21 cellular contexts compared by ENCODE assay signal in genomic region chr19:4443188-4443587, GRCh38. TPM values are rescaled to one million over a fixed set of nuclear protein-coding genes. Genes with fewer than 3 reads are reported as not detected.
DNase-seq lines count a peak whose midpoint lies in the region; ATAC-seq, FAIRE-seq and TF ChIP-seq lines count a peak whose summit lies in the region.
"Had no signal": no experiment of that assay in that cellular context is flagged by ENCODE, and none has a peak within 500 bp of the region (broad histone marks: within the 10 kb centered on the region; RNA-seq: fewer than 3 reads in every experiment).

No MANE protein-coding gene starts in this region.

- peak overlapping the region; percentile 6 for H3K27ac Mint-ChIP-seq in chondrocyte (ENCODE audit: unreplicated experiment)
- no peak overlapping the region for H3K27ac Mint-ChIP-seq in neural progenitor cell
- H3K27ac Mint-ChIP-seq: CD4-positive, CD25-positive, alpha-beta regulatory T cell had no signal

- no peak overlapping the region for H3K4me3 ChIP-seq in HepG2 (replicated peaks in 1 of 3; ENCODE audit: insufficient read depth in 1 of 3, low read depth in 2 of 3, low read length in 3 of 3)
- no peak overlapping the region for H3K4me3 ChIP-seq in right lobe of liver
- H3K4me3 ChIP-seq in neural progenitor cell: no peak overlapping the region
- H3K4me3 ChIP-seq in effector memory CD4-positive, alpha-beta T cell (ENCODE audit: insufficient read depth, low read depth, low read length, poor library complexity, severe bottlenecking): no peak overlapping the region
- H3K4me3 ChIP-seq: PC-9 had no signal

- H3K27ac ChIP-seq in HepG2 (ENCODE audit: extremely low read length, insufficient read depth, low read length) (no peak overlapping the region), right lobe of liver (no peak overlapping the region), neural progenitor cell (peak overlapping the region; percentile 46)
- H3K27ac ChIP-seq in effector memory CD4-positive, alpha-beta T cell (ENCODE audit: insufficient read depth, low read length, poor library complexity, severe bottlenecking): no peak overlapping the region
- H3K27ac ChIP-seq: PC-9 had no signal

- POLR2A ChIA-PET in HepG2 (lab: Yijun Ruan, JAX): interaction anchor here (0.8 kb wide), 1 partner anchor 27 kb away, joined by 3 read pairs; no protein-coding TSS in a partner anchor

- ATAC-seq in HepG2 (no peak), right lobe of liver (no peak), HG02678 (IDR thresholded peaks at IDR 0.05; ENCODE audit: unreplicated experiment) (no peak)

- TF ChIP-seq EP300 in HepG2 (IDR thresholded peaks at IDR 0.05; ENCODE audit: low read depth in 2 of 2, low read length in 2 of 2) (no peak), HepG2 (CRISPR knock-in tag; IDR thresholded peaks at IDR 0.05; ENCODE audit: borderline replicate concordance) (no peak)

- no peaks in the 10 kb centered on the region for H3K9me3 Mint-ChIP-seq in chondrocyte (ENCODE audit: low read depth)
- no peaks in the 10 kb centered on the region for H3K9me3 Mint-ChIP-seq in neural progenitor cell
- H3K9me3 Mint-ChIP-seq: CD4-positive, CD25-positive, alpha-beta regulatory T cell had no signal

- no peak for FAIRE-seq in HepG2 (lab: Jason Lieb, UNC)
- FAIRE-seq: GM19239 had no signal

- TF ChIP-seq RAD21 in HepG2 (CRISPR knock-in tag; IDR thresholded peaks at IDR 0.05): no peak

- DNase-seq in HepG2 (ENCODE audit: low spot score) (no peak), right lobe of liver (no peak), chondrocyte (ENCODE audit: low spot score) (no peak), neural progenitor cell (ENCODE audit: low spot score) (no peak), DMS 273 treated with DMSO at 0.1 percent for 48 hours (lab: John Stamatoyannopoulos, UW) (no peak)
- no peak for DNase-seq in effector memory CD4-positive, alpha-beta T cell
- no peak for DNase-seq in stimulated activated naive CD4-positive, alpha-beta T cell treated with Interleukin-2 at 50 U/mL for 16 hours (lab: John Stamatoyannopoulos, UW)
- DNase-seq: 8988T; BE2C; Caco-2; CD4-positive, CD25-positive, alpha-beta regulatory T cell; DMS153; GDM1; GOT3; NCI-H1436; NCI-H1930; NCI-H226; NCI-H524 treated with DMSO at 0.1 percent for 48 hours; PC-9 had no signal

- H3F3A ChIP-seq in neural progenitor cell (ENCODE audit: low read depth): no peaks in the 10 kb centered on the region

- intact Hi-C loops in HepG2 (cut with micrococcal nuclease; ENCODE audit: unreplicated experiment): no loop called here
- intact Hi-C loops in right lobe of liver (cut with DNase I): no loop called here

- H3K4me1 Mint-ChIP-seq in chondrocyte (ENCODE audit: low read depth): no peaks in the 10 kb centered on the region
- peaks cover 2% of the 10 kb centered on the region for H3K4me1 Mint-ChIP-seq in neural progenitor cell

- 88% methylated on average over 4 of the region's 15 CpGs for WGBS in HepG2 (ENCODE audit: low lambda C conversion rate)
- WGBS in right lobe of liver (ENCODE audit: insufficient coverage, low coverage, low lambda C conversion rate, missing lambda C conversion rate): 88% methylated on average over 9 of the region's 15 CpGs

- H4K20me1 ChIP-seq in HepG2 (ENCODE audit: insufficient read depth, low read length) (no peaks in the 10 kb centered on the region), neural progenitor cell (ENCODE audit: low read depth) (peaks cover 27% of the 10 kb centered on the region)

- H3K36me3 ChIP-seq in HepG2 (replicated peaks in 1 of 2; ENCODE audit: control insufficient read depth in 1 of 2, insufficient read depth in 2 of 2, low read length in 2 of 2) (peaks cover 15 to 45% of the 10 kb centered on the region in 2 experiments; a peak in 4 of 5 replicates), right lobe of liver (peaks cover 9 to 37% (median 26%) of the 10 kb centered on the region in 4 donors), neural progenitor cell (no peaks in the 10 kb centered on the region)
- H3K36me3 ChIP-seq in effector memory CD4-positive, alpha-beta T cell (ENCODE audit: control insufficient read depth, insufficient read depth, low read length): peaks cover 35% of the 10 kb centered on the region

- in situ Hi-C loops in HepG2 (cut with HindIII; ENCODE audit: extremely low pct_ligation_motif_present, low pct_unique_long_range_greater_than_20kb): no loop called here

- H3K9ac ChIP-seq in HepG2 (ENCODE audit: insufficient read depth, low read depth, low read length) (no peak overlapping the region), neural progenitor cell (no peak overlapping the region)

- TF ChIP-seq CTCF in HepG2 (CRISPR knock-in tag; IDR thresholded peaks at IDR 0.05): no peak
- TF ChIP-seq CTCF in right lobe of liver (IDR thresholded peaks at IDR 0.05): no peak
- TF ChIP-seq CTCF in chondrocyte (IDR thresholded peaks at IDR 0.05): no peak
- TF ChIP-seq CTCF in neural progenitor cell (IDR thresholded peaks at IDR 0.05): no peak

- no peaks in the 10 kb centered on the region for H3K4me1 ChIP-seq in HepG2 (ENCODE audit: insufficient read depth, low read length)
- peaks cover 0 to under 1% (median 0%) of the 10 kb centered on the region in 4 donors for H3K4me1 ChIP-seq in right lobe of liver
- H3K4me1 ChIP-seq in neural progenitor cell: no peaks in the 10 kb centered on the region
- H3K4me1 ChIP-seq in effector memory CD4-positive, alpha-beta T cell (ENCODE audit: control insufficient read depth, insufficient read depth, low read length, poor library complexity, severe bottlenecking): no peaks in the 10 kb centered on the region
- H3K4me1 ChIP-seq: BE2C, Caco-2 had no signal

- H3K79me2 ChIP-seq in HepG2 (ENCODE audit: insufficient read depth, low read length) (no peaks in the 10 kb centered on the region), neural progenitor cell (ENCODE audit: low read depth) (peaks cover under 1% of the 10 kb centered on the region)

- H3K36me3 Mint-ChIP-seq in chondrocyte (ENCODE audit: low read depth): peaks cover 5% of the 10 kb centered on the region
- peaks cover 9% of the 10 kb centered on the region for H3K36me3 Mint-ChIP-seq in neural progenitor cell

- H3K9me3 ChIP-seq in HepG2 (ENCODE audit: low read length) (no peaks in the 10 kb centered on the region), right lobe of liver (no peaks in the 10 kb centered on the region), neural progenitor cell (ENCODE audit: low read depth) (no peaks in the 10 kb centered on the region)
- no peaks in the 10 kb centered on the region for H3K9me3 ChIP-seq in effector memory CD4-positive, alpha-beta T cell (ENCODE audit: control insufficient read depth, low read length)
- H3K9me3 ChIP-seq: BE2C, Caco-2 had no signal

- CTCF ChIA-PET in HepG2 (lab: Yijun Ruan, JAX; ENCODE audit: low intra/inter-chr PET ratio, low total read pairs): no interaction called here

- H3K27me3 Mint-ChIP-seq in chondrocyte (ENCODE audit: low read depth) (no peaks in the 10 kb centered on the region), neural progenitor cell (ENCODE audit: insufficient read depth, low read depth) (peaks cover 7% of the 10 kb centered on the region)
- H3K27me3 Mint-ChIP-seq: CD4-positive, CD25-positive, alpha-beta regulatory T cell had no signal

- no peak overlapping the region for H3K4me3 Mint-ChIP-seq in chondrocyte (ENCODE audit: unreplicated experiment)
- H3K4me3 Mint-ChIP-seq in neural progenitor cell: no peak overlapping the region
- H3K4me3 Mint-ChIP-seq: CD4-positive, CD25-positive, alpha-beta regulatory T cell had no signal

- TF ChIP-seq POLR2A in HepG2 (IDR thresholded peaks at IDR 0.05; ENCODE audit: insufficient read depth in 1 of 2, low read depth in 2 of 2, low read length in 2 of 2): no peak
- no peak for TF ChIP-seq POLR2A in right lobe of liver (IDR thresholded peaks at IDR 0.05)

- no peak overlapping the region for H3K4me2 ChIP-seq in HepG2 (ENCODE audit: low read depth, low read length)
- H3K4me2 ChIP-seq in neural progenitor cell: no peak overlapping the region
- H3K4me2 ChIP-seq: PC-9 had no signal

- H3K27me3 ChIP-seq in HepG2 (ENCODE audit: control insufficient read depth in 1 of 2, insufficient read depth in 2 of 2, low read length in 2 of 2): no peaks in the 10 kb centered on the region
- no peaks in the 10 kb centered on the region for H3K27me3 ChIP-seq in right lobe of liver
- H3K27me3 ChIP-seq in neural progenitor cell: no peaks in the 10 kb centered on the region
- H3K27me3 ChIP-seq in effector memory CD4-positive, alpha-beta T cell (replicated peaks; ENCODE audit: control insufficient read depth, insufficient read depth, low read length, poor library complexity, severe bottlenecking): no peaks in the 10 kb centered on the region
- H3K27me3 ChIP-seq: BE2C had no signal

- H2AFZ ChIP-seq in HepG2 (ENCODE audit: low read length) (no peak overlapping the region), neural progenitor cell (replicated peaks) (no peak overlapping the region)
- H2AFZ ChIP-seq: PC-9 had no signal

- BruUV-seq in HepG2 (replicated peaks; lab: Mats Ljungman, UMichigan): TSS peak; percentile 39

RNA-seq across cellular contexts. Expression of gene UBXN6, which starts 14.4 kb away (rescaled TPM):
- total RNA-seq in HepG2 (2016; rRNA removed; fragmentation: Illumina TruSeq; extraction: Trizol) (33.6 and 35.5 TPM in 2 replicates), right lobe of liver (10 to 100 TPM; 47.2 to 79.1 (median 58.8) TPM), chondrocyte (83.7 to 90.2 TPM (median 86.9 TPM) in 3 replicates), neural progenitor cell (ENCODE audit: low replicate concordance) (24.9 and 42.7 TPM in 2 replicates)
- total RNA-seq in HepG2 (2016; cell fraction: cytosol; rRNA removed; fragmentation: Illumina TruSeq; extraction: Trizol; ENCODE audit: low read depth): 82.0 and 89.5 TPM in 2 replicates
- total RNA-seq in HepG2 (2016; cell fraction: insoluble cytoplasmic fraction; rRNA removed; fragmentation: Illumina TruSeq; extraction: Trizol): 26.5 and 40.3 TPM in 2 replicates
- total RNA-seq in HepG2 (2016; cell fraction: membrane; rRNA removed; fragmentation: Illumina TruSeq; extraction: Trizol): 92.4 and 97.7 TPM in 2 replicates
- total RNA-seq in HepG2 (2016; cell fraction: nucleus; rRNA removed; fragmentation: Illumina TruSeq; extraction: Trizol): 14.4 and 21.6 TPM in 2 replicates
- 34.9 and 44.2 TPM in 2 replicates for polyA plus RNA-seq in HepG2 (2011; rRNA removed)
- polyA plus RNA-seq in HepG2 (2011; cell fraction: cytosol; rRNA removed): 33.0 and 55.5 TPM in 2 replicates
- 41.1 and 57.2 TPM in 2 replicates for polyA plus RNA-seq in HepG2 (2011; cell fraction: nucleus; rRNA removed)
- polyA plus RNA-seq in HepG2 (2012): 24.9 and 32.9 TPM in 2 replicates
- polyA plus RNA-seq in HepG2 (2016; cell fraction: cytosol; fragmentation: Illumina TruSeq; extraction: Trizol; ENCODE audit: low read depth): 99.5 and 107 TPM in 2 replicates
- polyA plus RNA-seq in HepG2 (2016; cell fraction: insoluble cytoplasmic fraction; fragmentation: Illumina TruSeq; extraction: Trizol; ENCODE audit: low read depth): 35.2 and 44.8 TPM in 2 replicates
- polyA plus RNA-seq in HepG2 (2016; cell fraction: membrane; fragmentation: Illumina TruSeq; extraction: Trizol; ENCODE audit: low read depth): 107 and 115 TPM in 2 replicates
- 46.4 and 52.3 TPM in 2 replicates for polyA plus RNA-seq in HepG2 (2016; cell fraction: nucleus; fragmentation: Illumina TruSeq; extraction: Trizol; ENCODE audit: insufficient read depth, low read depth)
- polyA minus RNA-seq in HepG2 (2011; rRNA and poly(A)+ RNA removed; ENCODE audit: low replicate concordance): 27.9 and 43.0 TPM in 2 replicates
- 17.5 and 20.2 TPM in 2 replicates for polyA minus RNA-seq in HepG2 (2011; cell fraction: cytosol; rRNA and poly(A)+ RNA removed)
- polyA minus RNA-seq in HepG2 (2011; cell fraction: nucleus; rRNA and poly(A)+ RNA removed): 7.8 and 11.1 TPM in 2 replicates

RNA-seq across cellular contexts. Expression of gene HDGFL2, which starts 28.9 kb away (rescaled TPM):
- total RNA-seq in HepG2 (2016; rRNA removed; fragmentation: Illumina TruSeq; extraction: Trizol): 47.9 and 51.1 TPM in 2 replicates
- 7.5 and 8.8 TPM in 2 replicates for total RNA-seq in HepG2 (2016; cell fraction: cytosol; rRNA removed; fragmentation: Illumina TruSeq; extraction: Trizol; ENCODE audit: low read depth)
- total RNA-seq in HepG2 (2016; cell fraction: insoluble cytoplasmic fraction; rRNA removed; fragmentation: Illumina TruSeq; extraction: Trizol): 38.9 and 55.4 TPM in 2 replicates
- 11.6 and 13.8 TPM in 2 replicates for total RNA-seq in HepG2 (2016; cell fraction: membrane; rRNA removed; fragmentation: Illumina TruSeq; extraction: Trizol)
- total RNA-seq in HepG2 (2016; cell fraction: nucleus; rRNA removed; fragmentation: Illumina TruSeq; extraction: Trizol): 29.4 and 31.2 TPM in 2 replicates
- polyA plus RNA-seq in HepG2 (2011; rRNA removed): 20.0 and 26.0 TPM in 2 replicates
- 11.0 and 22.9 TPM in 2 replicates for polyA plus RNA-seq in HepG2 (2011; cell fraction: cytosol; rRNA removed)
- polyA plus RNA-seq in HepG2 (2011; cell fraction: nucleus; rRNA removed): 50.4 and 56.5 TPM in 2 replicates
- polyA plus RNA-seq in HepG2 (2012): 20.9 and 29.2 TPM in 2 replicates
- polyA plus RNA-seq in HepG2 (2016; cell fraction: cytosol; fragmentation: Illumina TruSeq; extraction: Trizol; ENCODE audit: low read depth): 5.7 and 6.4 TPM in 2 replicates
- polyA plus RNA-seq in HepG2 (2016; cell fraction: insoluble cytoplasmic fraction; fragmentation: Illumina TruSeq; extraction: Trizol; ENCODE audit: low read depth): 59.0 and 65.1 TPM in 2 replicates
- 8.6 and 10.8 TPM in 2 replicates for polyA plus RNA-seq in HepG2 (2016; cell fraction: membrane; fragmentation: Illumina TruSeq; extraction: Trizol; ENCODE audit: low read depth)
- polyA plus RNA-seq in HepG2 (2016; cell fraction: nucleus; fragmentation: Illumina TruSeq; extraction: Trizol; ENCODE audit: insufficient read depth, low read depth): 76.7 and 79.6 TPM in 2 replicates
- polyA minus RNA-seq in HepG2 (2011; rRNA and poly(A)+ RNA removed; ENCODE audit: low replicate concordance): 12.6 and 23.4 TPM in 2 replicates
- 10.2 and 16.9 TPM in 2 replicates for polyA minus RNA-seq in HepG2 (2011; cell fraction: cytosol; rRNA and poly(A)+ RNA removed)
- 12.0 and 12.8 TPM in 2 replicates for polyA minus RNA-seq in HepG2 (2011; cell fraction: nucleus; rRNA and poly(A)+ RNA removed)
- total RNA-seq in right lobe of liver: 10 to 100 TPM in 5 of 6 experiments, 1 to 10 TPM in 1; 8.4 to 16.3 (median 14.0) TPM
- total RNA-seq in chondrocyte: 50.0 to 66.5 TPM (median 51.7 TPM) in 3 replicates
- 36.0 and 166 TPM in 2 replicates for total RNA-seq in neural progenitor cell (ENCODE audit: low replicate concordance)

RNA-seq across cellular contexts. Expression of gene CHAF1A, which starts 40.7 kb away (rescaled TPM):
- total RNA-seq in HepG2 (2016; rRNA removed; fragmentation: Illumina TruSeq; extraction: Trizol) (27.3 and 34.8 TPM in 2 replicates), right lobe of liver (1 to 10 TPM; 3.1 to 9.2 (median 3.5) TPM), chondrocyte (6.6 to 20.5 TPM (median 7.1 TPM) in 3 replicates), neural progenitor cell (ENCODE audit: low replicate concordance) (37.5 and 82.1 TPM in 2 replicates)
- 18.8 and 20.2 TPM in 2 replicates for total RNA-seq in HepG2 (2016; cell fraction: cytosol; rRNA removed; fragmentation: Illumina TruSeq; extraction: Trizol; ENCODE audit: low read depth)
- total RNA-seq in HepG2 (2016; cell fraction: insoluble cytoplasmic fraction; rRNA removed; fragmentation: Illumina TruSeq; extraction: Trizol): 19.1 and 34.6 TPM in 2 replicates
- 20.4 and 23.9 TPM in 2 replicates for total RNA-seq in HepG2 (2016; cell fraction: membrane; rRNA removed; fragmentation: Illumina TruSeq; extraction: Trizol)
- 25.6 and 26.6 TPM in 2 replicates for total RNA-seq in HepG2 (2016; cell fraction: nucleus; rRNA removed; fragmentation: Illumina TruSeq; extraction: Trizol)
- polyA plus RNA-seq in HepG2 (2011; rRNA removed): 11.0 and 13.1 TPM in 2 replicates
- 5.7 and 16.6 TPM in 2 replicates for polyA plus RNA-seq in HepG2 (2011; cell fraction: cytosol; rRNA removed)
- 41.7 and 67.3 TPM in 2 replicates for polyA plus RNA-seq in HepG2 (2011; cell fraction: nucleus; rRNA removed)
- 6.8 and 11.8 TPM in 2 replicates for polyA plus RNA-seq in HepG2 (2012)
- 4.9 and 5.2 TPM in 2 replicates for polyA plus RNA-seq in HepG2 (2016; cell fraction: cytosol; fragmentation: Illumina TruSeq; extraction: Trizol; ENCODE audit: low read depth)
- 23.0 and 29.8 TPM in 2 replicates for polyA plus RNA-seq in HepG2 (2016; cell fraction: insoluble cytoplasmic fraction; fragmentation: Illumina TruSeq; extraction: Trizol; ENCODE audit: low read depth)
- polyA plus RNA-seq in HepG2 (2016; cell fraction: membrane; fragmentation: Illumina TruSeq; extraction: Trizol; ENCODE audit: low read depth): 9.0 and 10.1 TPM in 2 replicates
- polyA plus RNA-seq in HepG2 (2016; cell fraction: nucleus; fragmentation: Illumina TruSeq; extraction: Trizol; ENCODE audit: insufficient read depth, low read depth): 57.2 and 60.7 TPM in 2 replicates
- polyA minus RNA-seq in HepG2 (2011; rRNA and poly(A)+ RNA removed; ENCODE audit: low replicate concordance): 26.8 and 48.0 TPM in 2 replicates
- 7.6 and 9.2 TPM in 2 replicates for polyA minus RNA-seq in HepG2 (2011; cell fraction: cytosol; rRNA and poly(A)+ RNA removed)
- 13.2 and 17.5 TPM in 2 replicates for polyA minus RNA-seq in HepG2 (2011; cell fraction: nucleus; rRNA and poly(A)+ RNA removed)

RNA-seq across cellular contexts. Expression of gene SH3GL1, which starts 42.8 kb away (rescaled TPM):
- total RNA-seq in HepG2 (2016; rRNA removed; fragmentation: Illumina TruSeq; extraction: Trizol) (26.7 and 33.0 TPM in 2 replicates), right lobe of liver (10 to 100 TPM; 22.6 to 47.7 (median 25.2) TPM), chondrocyte (96.3 to 103 TPM (median 96.6 TPM) in 3 replicates), neural progenitor cell (ENCODE audit: low replicate concordance) (25.3 and 87.0 TPM in 2 replicates)
- total RNA-seq in HepG2 (2016; cell fraction: cytosol; rRNA removed; fragmentation: Illumina TruSeq; extraction: Trizol; ENCODE audit: low read depth): 13.7 and 15.7 TPM in 2 replicates
- total RNA-seq in HepG2 (2016; cell fraction: insoluble cytoplasmic fraction; rRNA removed; fragmentation: Illumina TruSeq; extraction: Trizol): 24.6 and 34.8 TPM in 2 replicates
- 29.5 and 35.2 TPM in 2 replicates for total RNA-seq in HepG2 (2016; cell fraction: membrane; rRNA removed; fragmentation: Illumina TruSeq; extraction: Trizol)
- 16.4 and 18.3 TPM in 2 replicates for total RNA-seq in HepG2 (2016; cell fraction: nucleus; rRNA removed; fragmentation: Illumina TruSeq; extraction: Trizol)
- polyA plus RNA-seq in HepG2 (2011; rRNA removed): 45.1 and 52.3 TPM in 2 replicates
- polyA plus RNA-seq in HepG2 (2011; cell fraction: cytosol; rRNA removed): 35.9 and 53.9 TPM in 2 replicates
- polyA plus RNA-seq in HepG2 (2011; cell fraction: nucleus; rRNA removed): 63.6 and 70.8 TPM in 2 replicates
- 50.6 and 52.1 TPM in 2 replicates for polyA plus RNA-seq in HepG2 (2012)
- 29.2 and 32.7 TPM in 2 replicates for polyA plus RNA-seq in HepG2 (2016; cell fraction: cytosol; fragmentation: Illumina TruSeq; extraction: Trizol; ENCODE audit: low read depth)
- 56.5 and 70.3 TPM in 2 replicates for polyA plus RNA-seq in HepG2 (2016; cell fraction: insoluble cytoplasmic fraction; fragmentation: Illumina TruSeq; extraction: Trizol; ENCODE audit: low read depth)
- polyA plus RNA-seq in HepG2 (2016; cell fraction: membrane; fragmentation: Illumina TruSeq; extraction: Trizol; ENCODE audit: low read depth): 57.9 and 61.3 TPM in 2 replicates
- 52.2 and 56.7 TPM in 2 replicates for polyA plus RNA-seq in HepG2 (2016; cell fraction: nucleus; fragmentation: Illumina TruSeq; extraction: Trizol; ENCODE audit: insufficient read depth, low read depth)
- polyA minus RNA-seq in HepG2 (2011; rRNA and poly(A)+ RNA removed; ENCODE audit: low replicate concordance): 39.3 and 69.8 TPM in 2 replicates
- 30.6 and 31.5 TPM in 2 replicates for polyA minus RNA-seq in HepG2 (2011; cell fraction: cytosol; rRNA and poly(A)+ RNA removed)
- 19.3 and 22.8 TPM in 2 replicates for polyA minus RNA-seq in HepG2 (2011; cell fraction: nucleus; rRNA and poly(A)+ RNA removed)
